ENCODE assay signal across 8 cellular contexts in the genomic region with DNA sequence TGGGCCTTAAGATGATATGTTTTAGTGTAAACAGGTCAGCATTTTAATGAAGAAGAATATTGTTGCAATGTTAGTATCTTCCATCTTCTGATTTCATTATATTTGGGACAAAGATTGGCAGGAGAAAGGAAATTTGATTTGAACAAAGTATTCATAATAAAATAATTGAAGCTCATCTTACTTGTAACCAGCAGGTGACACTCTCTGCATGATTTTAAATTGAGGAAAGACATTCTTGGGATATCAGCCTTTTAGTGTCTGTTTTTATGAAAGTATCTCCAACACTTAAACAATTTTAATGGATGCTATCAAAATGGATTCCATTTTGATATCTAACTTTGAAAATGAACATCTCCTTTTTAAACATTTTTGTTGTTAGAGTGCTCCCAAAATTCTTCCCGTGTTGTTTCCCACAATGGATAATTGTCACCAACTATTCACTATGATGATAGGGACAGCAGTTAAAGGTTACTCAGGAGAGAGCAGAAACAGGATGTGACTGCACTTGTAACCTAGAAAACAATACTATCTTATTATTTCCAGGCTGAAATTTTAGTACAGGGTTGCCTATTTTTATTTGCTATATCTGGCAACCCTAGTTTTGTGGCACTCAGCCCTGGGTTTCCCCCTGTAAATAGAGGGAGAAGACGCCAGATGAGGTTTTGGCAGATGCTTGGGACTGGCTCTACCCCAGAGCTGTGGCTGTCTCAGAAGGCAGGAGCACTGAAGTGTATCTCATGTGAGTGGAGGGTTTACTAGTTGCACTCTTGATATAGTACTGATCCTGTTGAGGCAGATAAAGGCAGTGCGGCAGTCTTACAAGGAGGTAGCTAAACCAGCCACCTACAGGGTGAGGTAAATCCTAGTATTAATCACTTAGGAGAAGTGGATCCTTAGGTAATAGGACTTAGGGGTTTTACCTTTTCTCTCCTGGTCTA. TPM values are rescaled to one million over a fixed set of nuclear protein-coding genes. Genes with fewer than 3 reads are reported as not detected.
DNase-seq lines count a peak whose midpoint lies in the region; ATAC-seq and TF ChIP-seq lines count a peak whose summit lies in the region.

No MANE protein-coding gene starts in this region.

- CTCF ChIA-PET in A673 (lab: Charles Lee) (no interaction called here), HEK293T (lab: Yijun Ruan, JAX) (interaction anchor here (0.5 to 1.4 kb wide), 4 partner anchors 10 to 417 kb away, joined by 3 to 4 read pairs (median 4); no protein-coding TSS in a partner anchor)

- H3K4me3 ChIP-seq in A673 (ENCODE audit: low read depth, low read length, poor library complexity, severe bottlenecking): no peak overlapping the region
- H3K4me3 ChIP-seq in RWPE2 (ENCODE audit: severe bottlenecking): no peak overlapping the region
- no peak overlapping the region for H3K4me3 ChIP-seq in left ventricle myocardium inferior

- no peaks in the 10 kb centered on the region for H3K9me3 ChIP-seq in A673 (ENCODE audit: low read depth, low read length, poor library complexity, severe bottlenecking)
- no peaks in the 10 kb centered on the region for H3K9me3 ChIP-seq in RWPE2 (ENCODE audit: severe bottlenecking)
- no peaks in the 10 kb centered on the region for H3K9me3 ChIP-seq in left ventricle myocardium inferior (replicated peaks)

- H3K4me1 ChIP-seq in A673 (ENCODE audit: insufficient read depth, low read length, poor library complexity, severe bottlenecking) (no peaks in the 10 kb centered on the region), RWPE2 (ENCODE audit: insufficient read depth, poor library complexity, severe bottlenecking) (no peaks in the 10 kb centered on the region), left ventricle myocardium inferior (peaks cover 6% of the 10 kb centered on the region)

- POLR2A ChIA-PET in A673 (lab: Charles Lee; ENCODE audit: low non-redundant PET): no interaction called here
- POLR2A ChIA-PET in HEK293T (lab: Yijun Ruan, JAX): no interaction called here

- H3K36me3 ChIP-seq in A673 (ENCODE audit: insufficient read depth, low read length, poor library complexity, severe bottlenecking) (no peaks in the 10 kb centered on the region), RWPE2 (ENCODE audit: low read depth) (no peaks in the 10 kb centered on the region), left ventricle myocardium inferior (no peaks in the 10 kb centered on the region)

- H3K27me3 ChIP-seq in A673 (replicated peaks; ENCODE audit: insufficient read depth, low read depth, low read length, poor library complexity) (peaks cover 4% of the 10 kb centered on the region), RWPE2 (ENCODE audit: insufficient read depth, poor library complexity, severe bottlenecking) (no peaks in the 10 kb centered on the region), left ventricle myocardium inferior (ENCODE audit: low read depth) (no peaks in the 10 kb centered on the region)

- H3K9me3 Mint-ChIP-seq in activated naive CD4-positive, alpha-beta T cell treated with anti-CD3 and anti-CD28 coated beads, Interleukin-2, amount 50 U/mL, for 72 hours: no peaks in the 10 kb centered on the region

- TF ChIP-seq CTCF in A673 (conservative IDR thresholded peaks at IDR 0.05; ENCODE audit: low read depth, low read length) (peak; percentile 57), RWPE2 (IDR thresholded peaks at IDR 0.05; ENCODE audit: poor library complexity, severe bottlenecking) (peak; percentile 67), left ventricle myocardium inferior (IDR thresholded peaks at IDR 0.05; ENCODE audit: borderline replicate concordance) (peak; percentile 55)

- ATAC-seq in GM18867 (IDR thresholded peaks at IDR 0.05; ENCODE audit: unreplicated experiment) (peak; percentile 45), RWPE2 (ENCODE audit: low read depth) (no peak), GM19351 (IDR thresholded peaks at IDR 0.05; ENCODE audit: unreplicated experiment) (no peak), HG03025 (IDR thresholded peaks at IDR 0.05; ENCODE audit: low FRiP score, unreplicated experiment) (no peak)
- no peak for ATAC-seq in activated naive CD4-positive, alpha-beta T cell treated with anti-CD3 and anti-CD28 coated beads, Interleukin-2, amount 50 U/mL, for 72 hours

- BruUV-seq in A673 (replicated peaks; lab: Mats Ljungman, UMichigan): no TSS peak

- H3K36me3 Mint-ChIP-seq in activated naive CD4-positive, alpha-beta T cell treated with anti-CD3 and anti-CD28 coated beads, Interleukin-2, amount 50 U/mL, for 72 hours: no peaks in the 10 kb centered on the region

- H3K27ac Mint-ChIP-seq in activated naive CD4-positive, alpha-beta T cell treated with anti-CD3 and anti-CD28 coated beads, Interleukin-2, amount 50 U/mL, for 72 hours: no peak overlapping the region

- DNase-seq in A673 (ENCODE audit: low spot score) (peak; percentile 14), RWPE2 (ENCODE audit: low spot score) (no peak), left ventricle myocardium inferior (no peak), HEK293T (ENCODE audit: extremely low spot score) (no peak)
- DNase-seq in activated naive CD4-positive, alpha-beta T cell treated with anti-CD3 and anti-CD28 coated beads, Interleukin-2, amount 50 U/mL, for 72 hours (ENCODE audit: low spot score in 2 of 2): no peak

- intact Hi-C loops in A673 (cut with micrococcal nuclease; ENCODE audit: unreplicated experiment): loop anchor here (5.0 to 10.0 kb wide), 3 partner anchors 376 to 658 kb away; no protein-coding TSS in a partner anchor
- intact Hi-C loops in left ventricle myocardium inferior (cut with micrococcal nuclease): no loop called here

- H3K27ac ChIP-seq in A673 (ENCODE audit: low read depth, low read length, poor library complexity, severe bottlenecking): no peak overlapping the region
- H3K27ac ChIP-seq in RWPE2 (ENCODE audit: poor library complexity, severe bottlenecking): no peak overlapping the region
- no peak overlapping the region for H3K27ac ChIP-seq in left ventricle myocardium inferior (replicated peaks)

TF ChIP-seq in HEK293T, 16 proteins besides CTCF, POLR2A, EP300 and RAD21:
- TF ChIP-seq SP1 (IDR thresholded peaks at IDR 0.05) (no peak), HDGF (IDR thresholded peaks at IDR 0.05; ENCODE audit: borderline replicate concordance) (no peak), ELF4 (IDR thresholded peaks at IDR 0.05) (no peak), ARNT (IDR thresholded peaks at IDR 0.05) (no peak), NFRKB (IDR thresholded peaks at IDR 0.05) (no peak), ZNF384 (IDR thresholded peaks at IDR 0.05) (no peak), CTBP1 (IDR thresholded peaks at IDR 0.05; ENCODE audit: borderline replicate concordance) (no peak), LEF1 (IDR thresholded peaks at IDR 0.05; ENCODE audit: borderline replicate concordance) (no peak), FOXM1 (IDR thresholded peaks at IDR 0.05; ENCODE audit: borderline replicate concordance) (no peak), FOXK2 (IDR thresholded peaks at IDR 0.05) (no peak), TARDBP (IDR thresholded peaks at IDR 0.05) (no peak), SUZ12 (IDR thresholded peaks at IDR 0.05) (no peak), FOXA1 (IDR thresholded peaks at IDR 0.05) (no peak), L3MBTL2 (conservative IDR thresholded peaks at IDR 0.05) (no peak)
- TF ChIP-seq, protein P1, sequence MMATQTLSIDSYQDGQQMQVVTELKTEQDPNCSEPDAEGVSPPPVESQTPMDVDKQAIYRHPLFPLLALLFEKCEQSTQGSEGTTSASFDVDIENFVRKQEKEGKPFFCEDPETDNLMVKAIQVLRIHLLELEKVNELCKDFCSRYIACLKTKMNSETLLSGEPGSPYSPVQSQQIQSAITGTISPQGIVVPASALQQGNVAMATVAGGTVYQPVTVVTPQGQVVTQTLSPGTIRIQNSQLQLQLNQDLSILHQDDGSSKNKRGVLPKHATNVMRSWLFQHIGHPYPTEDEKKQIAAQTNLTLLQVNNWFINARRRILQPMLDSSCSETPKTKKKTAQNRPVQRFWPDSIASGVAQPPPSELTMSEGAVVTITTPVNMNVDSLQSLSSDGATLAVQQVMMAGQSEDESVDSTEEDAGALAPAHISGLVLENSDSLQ (IDR thresholded peaks at IDR 0.05): no peak

RNA-seq across cellular contexts. Expression of a gene that starts 31.0 kb away (rescaled TPM):
- total RNA-seq in A673 (2021) (0.15 TPM in 1 of 2 replicates, not detected in the other), left ventricle myocardium inferior (4.2 TPM)
- not detected for total RNA-seq in activated naive CD4-positive, alpha-beta T cell treated with anti-CD3 and anti-CD28 coated beads, Interleukin-2, amount 50 U/mL, for 72 hours
